ENCODE assay signal across 8 cellular contexts in genomic region chr20:35699127-35699913, GRCh38. TPM values are rescaled to one million over a fixed set of nuclear protein-coding genes. Genes with fewer than 3 reads are reported as not detected.
A peak's percentile ranks its signal among the peaks of the same experiment; 100 is the strongest.
DNase-seq lines count a peak whose midpoint lies in the region; FAIRE-seq and TF ChIP-seq lines count a peak whose summit lies in the region.

NFS1 (minus strand) TSS chr20:35699352; CDS start chr20:35699288, 64 bp downstream.
ROMO1 (plus strand) TSS chr20:35699405; CDS start chr20:35699633, 228 bp downstream.

- peak within 1 kb of the TSS; percentile 88 to 94 for H3K4me3 ChIP-seq in neuronal stem cell (ENCODE audit: low read length in 2 of 2)

- no peaks in the 10 kb centered on the region for H3K9me3 ChIP-seq in neuronal stem cell (replicated peaks in 1 of 2; ENCODE audit: control insufficient read depth in 2 of 2, insufficient read depth in 1 of 2, low read depth in 1 of 2, low read length in 2 of 2)

- FAIRE-seq in H54 (lab: Jason Lieb, UNC) = no peak
- no peak for FAIRE-seq in frontal cortex (lab: Jason Lieb, UNC)

- H3K27ac ChIP-seq in neuronal stem cell (replicated peaks; ENCODE audit: low read length) = peak within 1 kb of the TSS; percentile 82

- H3K23ac ChIP-seq in neuronal stem cell (ENCODE audit: low read depth, low read length, poor library complexity) = peak within 1 kb of the TSS; percentile 97

- H3K18ac ChIP-seq in neuronal stem cell (ENCODE audit: low read length) = peak within 1 kb of the TSS; percentile 97

- peaks cover 5 to 9% of the 10 kb centered on the region in 2 donors for H3K4me1 ChIP-seq in neuronal stem cell (ENCODE audit: control insufficient read depth in 2 of 2, insufficient read depth in 1 of 2, low read depth in 1 of 2, low read length in 2 of 2)

- peak within 1 kb of the TSS; percentile 94 for H3K4ac ChIP-seq in neuronal stem cell (ENCODE audit: low read length)

- peak within 1 kb of the TSS; percentile 97 for H3K9ac ChIP-seq in neuronal stem cell (ENCODE audit: low read depth, low read length, poor library complexity)

- H2BK12ac ChIP-seq in neuronal stem cell (ENCODE audit: low read length) = peak within 1 kb of the TSS; percentile 58

- no peak within 1 kb of the TSS for H4K91ac ChIP-seq in neuronal stem cell (ENCODE audit: low read depth, low read length, poor library complexity)

- no peak for TF ChIP-seq CTCF in subcutaneous adipose tissue (IDR thresholded peaks at IDR 0.05; ENCODE audit: low read depth)

- in situ Hi-C loops in SK-MEL-5 (cut with HindIII; ENCODE audit: low pct_unique_long_range_greater_than_20kb, low sequenced_read_pairs) = no loop called here

- peak; percentile 94 for DNase-seq in ELF-1 (ENCODE audit: low read depth, low spot score)
- peak; percentile 85 for DNase-seq in H54 (ENCODE audit: insufficient read length, low spot score)
- DNase-seq in M059J (ENCODE audit: low read depth) = peak; percentile 88
- peak; percentile 89 for DNase-seq in SK-MEL-5 (ENCODE audit: low read depth, low spot score)
- peak; percentile 89 for DNase-seq in activated naive CD4-positive, alpha-beta T cell treated with Interleukin-2 at 50 U/mL for 16 hours
- peak; percentile 90 to 95 for DNase-seq in frontal cortex (ENCODE audit: low spot score in 2 of 2)
- DNase-seq in neuronal stem cell (ENCODE audit: low spot score) = peak; percentile 85

- TF ChIP-seq POLR2A in H54 (IDR thresholded peaks at IDR 0.05; ENCODE audit: low read depth, low read length) = peak; percentile 69

- peak within 1 kb of the TSS; percentile 94 for H3K14ac ChIP-seq in neuronal stem cell (ENCODE audit: low read length)

- peak within 1 kb of the TSS; percentile 99 for H4K8ac ChIP-seq in neuronal stem cell (ENCODE audit: low read depth, low read length)

- peak within 1 kb of the TSS; percentile 78 for H3K4me2 ChIP-seq in neuronal stem cell (ENCODE audit: insufficient read depth, low read length, poor library complexity, severe bottlenecking)

- H2AFZ ChIP-seq in neuronal stem cell (ENCODE audit: low read length) = peak within 1 kb of the TSS; percentile 92

- H3K27me3 ChIP-seq in neuronal stem cell (ENCODE audit: control insufficient read depth in 3 of 3, insufficient read depth in 3 of 3, low read depth in 1 of 3, low read length in 3 of 3) = no peaks in the 10 kb centered on the region

- peaks cover 8% of the 10 kb centered on the region for H3K79me1 ChIP-seq in neuronal stem cell (ENCODE audit: low read depth, low read length)

- peaks cover 6 to 52% of the 10 kb centered on the region in 2 donors for H3K36me3 ChIP-seq in neuronal stem cell (replicated peaks in 1 of 2; ENCODE audit: control insufficient read depth in 2 of 2, insufficient read depth in 2 of 2, low read length in 2 of 2)

- WGBS in neuronal stem cell (ENCODE audit: extremely low coverage in 2 of 2, insufficient read length in 2 of 2, insufficient replicate concordance in 1 of 2), 2 donors = no CpG with 5 or more reads among the region's 80 CpGs

- H2BK15ac ChIP-seq in neuronal stem cell (ENCODE audit: low read length) = peak within 1 kb of the TSS; percentile 57

- peak within 1 kb of the TSS; percentile 96 for H2BK120ac ChIP-seq in neuronal stem cell (ENCODE audit: low read depth, low read length)

- peak within 1 kb of the TSS; percentile 94 for H2BK5ac ChIP-seq in neuronal stem cell (ENCODE audit: low read length)

- H2AK5ac ChIP-seq in neuronal stem cell (ENCODE audit: low read depth, low read length) = peak within 1 kb of the TSS; percentile 91

RNA-seq across cellular contexts. Expression of gene NFS1, which starts in this region (rescaled TPM):
- total RNA-seq in M059J (2014; rRNA removed; shearing (Covaris generic)) = 31.0 and 69.7 TPM in 2 replicates
- total RNA-seq in SK-MEL-5 (2014; rRNA removed; shearing (Covaris generic)) = 66.1 and 78.1 TPM in 2 replicates
- 89.8 and 99.8 TPM in 2 replicates for polyA plus RNA-seq in SK-MEL-5 (2015; cell fraction: cytosol; rRNA removed)
- 42.9 and 79.4 TPM in 2 replicates for polyA plus RNA-seq in SK-MEL-5 (2015; cell fraction: nucleus; rRNA removed)
- total RNA-seq in frontal cortex (23.6 TPM), subcutaneous adipose tissue (10 to 100 TPM; 17.4 to 34.7 (median 24.3) TPM)
- polyA plus RNA-seq in neuronal stem cell (2013, experiment 1 of 2) = 11.1 TPM
- polyA plus RNA-seq in neuronal stem cell (2013, experiment 2 of 2) = 11.3 TPM

RNA-seq across cellular contexts. Expression of gene ROMO1, which starts in this region (rescaled TPM):
- total RNA-seq in M059J (2014; rRNA removed; shearing (Covaris generic)) = 667 and 778 TPM in 2 replicates
- 250 and 273 TPM in 2 replicates for total RNA-seq in SK-MEL-5 (2014; rRNA removed; shearing (Covaris generic))
- 266 and 409 TPM in 2 replicates for polyA plus RNA-seq in SK-MEL-5 (2015; cell fraction: cytosol; rRNA removed)
- 52.0 and 84.7 TPM in 2 replicates for polyA plus RNA-seq in SK-MEL-5 (2015; cell fraction: nucleus; rRNA removed)
- 86.4 TPM for total RNA-seq in frontal cortex
- polyA plus RNA-seq in neuronal stem cell (2013, experiment 1 of 2) = 474 TPM
- 476 TPM for polyA plus RNA-seq in neuronal stem cell (2013, experiment 2 of 2)
- total RNA-seq in subcutaneous adipose tissue = 100 to 1,000 TPM; 215 to 328 (median 269) TPM

Comparison
In these comparisons a context has a peak if more than half of its experiments do, and no peak if none do; other contexts are left out.
1. Peak in every context shown above with its lines: DNase-seq, H3K4me3 ChIP-seq and H3K27ac ChIP-seq.